In the genomic region with DNA sequence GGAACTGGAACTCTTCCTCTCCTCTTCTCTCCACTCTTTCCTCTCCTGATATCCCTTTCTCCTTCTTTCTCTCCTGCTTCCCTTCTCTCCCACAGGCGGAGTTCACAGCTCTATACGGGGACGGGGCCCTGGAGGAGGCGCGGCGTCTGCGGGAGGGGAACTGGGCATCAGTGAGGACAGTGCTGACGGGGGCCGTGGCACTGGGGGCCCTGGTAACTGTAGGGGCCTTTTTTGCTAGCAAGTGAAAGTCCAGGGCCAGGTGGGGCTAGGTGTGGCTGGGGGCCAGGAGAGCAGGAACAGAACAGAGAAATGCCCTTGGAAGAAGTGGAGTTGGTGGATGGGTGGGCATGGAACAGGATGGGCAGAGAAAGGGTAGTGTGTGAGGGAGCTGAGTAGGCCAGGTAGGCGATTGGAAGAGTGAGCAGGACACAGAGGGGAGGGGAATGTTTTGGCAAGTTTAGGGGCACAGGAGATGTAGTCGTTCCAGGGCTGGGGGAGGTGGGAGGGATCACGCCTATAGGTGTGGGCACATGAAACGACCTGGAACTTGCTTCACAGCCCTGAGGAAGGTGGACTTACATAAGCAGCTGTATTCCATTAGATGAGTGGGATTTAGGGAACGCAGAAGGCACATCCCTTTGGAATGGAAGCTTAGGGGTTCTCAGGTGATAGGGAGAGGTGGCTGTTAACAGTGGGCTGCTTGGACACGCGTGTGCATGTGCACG, we compare ENCODE assay signal across 1 cellular context.
TF ChIP-seq lines count a peak whose summit lies in the region.

No MANE protein-coding gene starts in this region.

TF ChIP-seq in WTC11, 78 proteins besides CTCF, POLR2A, EP300 and RAD21 (continued from another document):
- TF ChIP-seq, protein P1, sequence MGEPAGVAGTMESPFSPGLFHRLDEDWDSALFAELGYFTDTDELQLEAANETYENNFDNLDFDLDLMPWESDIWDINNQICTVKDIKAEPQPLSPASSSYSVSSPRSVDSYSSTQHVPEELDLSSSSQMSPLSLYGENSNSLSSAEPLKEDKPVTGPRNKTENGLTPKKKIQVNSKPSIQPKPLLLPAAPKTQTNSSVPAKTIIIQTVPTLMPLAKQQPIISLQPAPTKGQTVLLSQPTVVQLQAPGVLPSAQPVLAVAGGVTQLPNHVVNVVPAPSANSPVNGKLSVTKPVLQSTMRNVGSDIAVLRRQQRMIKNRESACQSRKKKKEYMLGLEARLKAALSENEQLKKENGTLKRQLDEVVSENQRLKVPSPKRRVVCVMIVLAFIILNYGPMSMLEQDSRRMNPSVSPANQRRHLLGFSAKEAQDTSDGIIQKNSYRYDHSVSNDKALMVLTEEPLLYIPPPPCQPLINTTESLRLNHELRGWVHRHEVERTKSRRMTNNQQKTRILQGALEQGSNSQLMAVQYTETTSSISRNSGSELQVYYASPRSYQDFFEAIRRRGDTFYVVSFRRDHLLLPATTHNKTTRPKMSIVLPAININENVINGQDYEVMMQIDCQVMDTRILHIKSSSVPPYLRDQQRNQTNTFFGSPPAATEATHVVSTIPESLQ (CRISPR knock-in tag; IDR thresholded peaks at IDR 0.05), result no peak
- TF ChIP-seq, protein P2, sequence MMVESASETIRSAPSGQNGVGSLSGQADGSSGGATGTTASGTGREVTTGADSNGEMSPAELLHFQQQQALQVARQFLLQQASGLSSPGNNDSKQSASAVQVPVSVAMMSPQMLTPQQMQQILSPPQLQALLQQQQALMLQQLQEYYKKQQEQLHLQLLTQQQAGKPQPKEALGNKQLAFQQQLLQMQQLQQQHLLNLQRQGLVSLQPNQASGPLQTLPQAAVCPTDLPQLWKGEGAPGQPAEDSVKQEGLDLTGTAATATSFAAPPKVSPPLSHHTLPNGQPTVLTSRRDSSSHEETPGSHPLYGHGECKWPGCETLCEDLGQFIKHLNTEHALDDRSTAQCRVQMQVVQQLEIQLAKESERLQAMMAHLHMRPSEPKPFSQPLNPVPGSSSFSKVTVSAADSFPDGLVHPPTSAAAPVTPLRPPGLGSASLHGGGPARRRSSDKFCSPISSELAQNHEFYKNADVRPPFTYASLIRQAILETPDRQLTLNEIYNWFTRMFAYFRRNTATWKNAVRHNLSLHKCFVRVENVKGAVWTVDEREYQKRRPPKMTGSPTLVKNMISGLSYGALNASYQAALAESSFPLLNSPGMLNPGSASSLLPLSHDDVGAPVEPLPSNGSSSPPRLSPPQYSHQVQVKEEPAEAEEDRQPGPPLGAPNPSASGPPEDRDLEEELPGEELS (CRISPR knock-in tag; IDR thresholded peaks at IDR 0.05), result no peak
TF ChIP-seq in WTC11: peak in this region for 0.
